15 cellular contexts compared by ENCODE assay signal in the genomic region with DNA sequence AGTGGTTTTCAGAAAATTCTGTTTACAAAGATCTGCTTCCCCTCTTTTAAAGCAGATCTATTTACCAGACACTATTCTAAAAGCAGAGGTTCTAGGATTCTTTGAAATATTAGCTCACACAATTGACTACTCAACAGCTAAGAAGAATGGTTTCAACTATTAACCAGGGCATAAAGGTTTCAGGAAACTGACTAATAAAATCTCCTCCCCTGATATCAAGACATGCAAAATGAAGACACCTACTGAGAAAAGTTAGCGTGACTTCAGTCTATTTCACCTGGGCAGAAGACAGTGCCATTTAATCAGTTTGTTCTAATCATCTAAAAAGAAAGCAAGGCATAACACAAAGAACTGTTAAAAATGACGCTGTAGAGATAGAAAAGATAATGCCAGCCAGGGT. TPM values are rescaled to one million over a fixed set of nuclear protein-coding genes. Genes with fewer than 3 reads are reported as not detected.
A peak's percentile ranks its signal among the peaks of the same experiment; 100 is the strongest.
DNase-seq lines count a peak whose midpoint lies in the region; ATAC-seq, FAIRE-seq and TF ChIP-seq lines count a peak whose summit lies in the region.
"Had no signal": no experiment of that assay in that cellular context is flagged by ENCODE, and none has a peak within 500 bp of the region (broad histone marks: within the 10 kb centered on the region; RNA-seq: fewer than 3 reads in every experiment).

No MANE protein-coding gene starts in this region.

- no peaks in the 10 kb centered on the region for H3K9me2 ChIP-seq in Karpas-422 (replicated peaks; ENCODE audit: insufficient read depth, low read length)

- H4K20me1 ChIP-seq in Karpas-422 (ENCODE audit: insufficient read depth, low read depth, low read length) (no peaks in the 10 kb centered on the region), GM12878 (ENCODE audit: control insufficient read depth, insufficient read depth) (no peaks in the 10 kb centered on the region)

- H2AFZ ChIP-seq in Karpas-422 (ENCODE audit: low read length) = no peak overlapping the region
- no peak overlapping the region for H2AFZ ChIP-seq in GM12878 (ENCODE audit: control insufficient read depth, low read depth, low read length)

- intact Hi-C loops in CD4-positive, alpha-beta T cell (cut with DNase I, micrococcal nuclease) = loop anchor here in 1 of 2 experiments (10.0 kb wide), 1 partner anchor 252 kb away; no protein-coding TSS in a partner anchor
- intact Hi-C loops in GM12878 (cut with micrococcal nuclease; ENCODE audit: unreplicated experiment) = no loop called here

- POLR2A ChIA-PET in CD4-positive, alpha-beta T cell (lab: Charles Lee) = interaction anchor here (0.7 to 9.3 kb wide), 11 partner anchors 8 to 654 kb away, joined by 3 to 104 read pairs (median 4); partner anchors contain the start of gene DAD1
- POLR2A ChIA-PET in GM12878 (lab: Charles Lee) = interaction anchor here (0.6 to 5.3 kb wide), 14 partner anchors 8 to 653 kb away, joined by 3 to 74 read pairs (median 4); no protein-coding TSS in a partner anchor

- CTCF ChIA-PET in CD4-positive, alpha-beta T cell (lab: Charles Lee) = interaction anchor here (0.5 to 10.2 kb wide), 5 partner anchors 11 to 703 kb away, joined by 3 to 211 read pairs (median 3); no protein-coding TSS in a partner anchor
- CTCF ChIA-PET in GM12878 (lab: Yijun Ruan, JAX) = interaction anchor here (0.8 to 12.5 kb wide), 17 partner anchors 7 to 285 kb away, joined by 3 to 236 read pairs (median 5); no protein-coding TSS in a partner anchor

- H3K36me3 ChIP-seq in Karpas-422 (ENCODE audit: insufficient read depth, low read length) (peaks cover 35% of the 10 kb centered on the region), GM12878 (ENCODE audit: control insufficient read depth in 2 of 2, insufficient read depth in 2 of 2, low read length in 1 of 2) (peaks cover 0 to 3% of the 10 kb centered on the region in 2 experiments; a peak in 1 of 4 replicates)

- SMC1A ChIA-PET in GM12878 (lab: Charles Lee; ENCODE audit: uncharacterized antibody, unreplicated experiment) = interaction anchor here (0.7 to 6.2 kb wide), 19 partner anchors 7 to 247 kb away, joined by 3 to 134 read pairs (median 5); no protein-coding TSS in a partner anchor

- H3K27ac ChIP-seq in CD4-positive, alpha-beta T cell (ENCODE audit: low read depth, low read length) = peak overlapping the region; percentile 92
- 0 out of 2 replicates have a peak overlapping the region, but pooled peaks have one; percentile 4 for H3K27ac ChIP-seq in Karpas-422 (ENCODE audit: low read length)
- peak overlapping the region; percentile 97 for H3K27ac ChIP-seq in GM12878 (ENCODE audit: control insufficient read depth, insufficient read depth)
- H3K27ac ChIP-seq: esophagus muscularis mucosa had no signal

- H3K4me2 ChIP-seq in Karpas-422 (ENCODE audit: low read depth, low read length, poor library complexity, severe bottlenecking) = no peak overlapping the region
- peak overlapping the region; percentile 61 for H3K4me2 ChIP-seq in GM12878 (ENCODE audit: control insufficient read depth, insufficient read depth)

- H3K4me1 ChIP-seq in Karpas-422 (ENCODE audit: low read length) (peaks cover 20% of the 10 kb centered on the region), GM12878 (ENCODE audit: control insufficient read depth, insufficient read depth, low read length) (peaks cover 78% of the 10 kb centered on the region)
- H3K4me1 ChIP-seq: BE2C had no signal

- no peak for FAIRE-seq in GM12878 (lab: Jason Lieb, UNC)

- H3K9me3 Mint-ChIP-seq in CD4-positive, alpha-beta T cell = no peaks in the 10 kb centered on the region
- no peaks in the 10 kb centered on the region for H3K9me3 Mint-ChIP-seq in nephron progenitor cell

- TF ChIP-seq RAD21 in GM12878 (IDR thresholded peaks at IDR 0.05; ENCODE audit: insufficient read depth, low read depth, low read length) = no peak

- H3K27ac Mint-ChIP-seq in CD4-positive, alpha-beta T cell = peak overlapping the region; percentile 97
- peak overlapping the region; percentile 51 for H3K27ac Mint-ChIP-seq in nephron progenitor cell

- peaks cover 86% of the 10 kb centered on the region for H3K4me1 Mint-ChIP-seq in CD4-positive, alpha-beta T cell (ENCODE audit: low read depth)
- H3K4me1 Mint-ChIP-seq in nephron progenitor cell = peaks cover 26% of the 10 kb centered on the region

- H3K27me3 ChIP-seq in CD4-positive, alpha-beta T cell (ENCODE audit: control insufficient read depth, insufficient read depth, low read length) = no peaks in the 10 kb centered on the region
- H3K27me3 ChIP-seq in Karpas-422 (ENCODE audit: low read length) (no peaks in the 10 kb centered on the region), GM12878 (replicated peaks in 1 of 2; ENCODE audit: control insufficient read depth in 2 of 2, insufficient read depth in 2 of 2, low read length in 1 of 2) (no peaks in the 10 kb centered on the region)
- H3K27me3 ChIP-seq: BE2C, esophagus muscularis mucosa had no signal

- H3K79me2 ChIP-seq in Karpas-422 (ENCODE audit: low read length) (peaks cover 25% of the 10 kb centered on the region), GM12878 (ENCODE audit: control insufficient read depth, insufficient read depth, low read length) (peaks cover 35% of the 10 kb centered on the region)

- RAD21 ChIA-PET in GM12878 (lab: Charles Lee; ENCODE audit: unreplicated experiment) = interaction anchor here (0.6 to 11.3 kb wide), 22 partner anchors 9 to 404 kb away, joined by 3 to 190 read pairs (median 4); partner anchors contain the start of gene LRP10

- in situ Hi-C loops in GM12878 (cut with MboI) = loop anchor here (5.0 kb wide), 2 partner anchors 175 to 250 kb away; no protein-coding TSS in a partner anchor

- no peaks in the 10 kb centered on the region for H3K27me3 Mint-ChIP-seq in CD4-positive, alpha-beta T cell
- no peaks in the 10 kb centered on the region for H3K27me3 Mint-ChIP-seq in nephron progenitor cell (ENCODE audit: low read depth, poor library complexity)

- TF ChIP-seq CTCF in CD4-positive, alpha-beta T cell (IDR thresholded peaks at IDR 0.05) = no peak
- TF ChIP-seq CTCF in GM12878 (IDR thresholded peaks at IDR 0.05 in 2 of 3, conservative IDR thresholded peaks at IDR 0.05 in 1 of 3; ENCODE audit: control insufficient read depth in 2 of 3, extremely low read depth in 1 of 3, insufficient read depth in 1 of 3, low read depth in 3 of 3, low read length in 3 of 3) = no peak
- no peak for TF ChIP-seq CTCF in nephron progenitor cell (IDR thresholded peaks at IDR 0.05)

- no peaks in the 10 kb centered on the region for H3K9me3 ChIP-seq in CD4-positive, alpha-beta T cell (ENCODE audit: control insufficient read depth, low read length)
- H3K9me3 ChIP-seq in Karpas-422 (ENCODE audit: low read length) (no peaks in the 10 kb centered on the region), GM12878 (replicated peaks; ENCODE audit: control insufficient read depth, insufficient read depth, low read length) (no peaks in the 10 kb centered on the region)
- H3K9me3 ChIP-seq: BE2C, esophagus muscularis mucosa had no signal

- peaks cover 35% of the 10 kb centered on the region for H3K36me3 Mint-ChIP-seq in CD4-positive, alpha-beta T cell (ENCODE audit: low read depth)
- H3K36me3 Mint-ChIP-seq in nephron progenitor cell (ENCODE audit: low read depth) = peaks cover 35% of the 10 kb centered on the region

- H3K4me3 ChIP-seq in Karpas-422 (ENCODE audit: low read length) = no peak overlapping the region
- H3K4me3 ChIP-seq in GM12878 = peak overlapping the region; percentile 4; the same call in 1 of the 2 replicates
- H3K4me3 ChIP-seq: esophagus muscularis mucosa had no signal

- no peak for ATAC-seq in CD4-positive, alpha-beta T cell (ENCODE audit: poor library complexity)
- ATAC-seq in GM12878 = peak; percentile 5
- ATAC-seq in HG03159 (IDR thresholded peaks at IDR 0.05; ENCODE audit: unreplicated experiment) = no peak

- TF ChIP-seq EP300 in GM12878 (IDR thresholded peaks at IDR 0.05; ENCODE audit: borderline replicate concordance in 1 of 2, control insufficient read depth in 1 of 2, low read depth in 2 of 2, low read length in 2 of 2) = no peak

- no peak overlapping the region for H3K9ac ChIP-seq in Karpas-422 (ENCODE audit: low read length)
- H3K9ac ChIP-seq in GM12878 (ENCODE audit: control insufficient read depth, insufficient read depth, low read length) = peak overlapping the region; percentile 8

- H3K4me3 Mint-ChIP-seq in CD4-positive, alpha-beta T cell = peak overlapping the region; percentile 73
- no peak overlapping the region for H3K4me3 Mint-ChIP-seq in nephron progenitor cell

- 0% methylated on average over 2 of the region's 2 CpGs for WGBS in GM12878 (ENCODE audit: insufficient coverage, insufficient replicate concordance, low lambda C conversion rate, missing lambda C conversion rate)

- BruUV-seq in GM12878 (replicated peaks; lab: Mats Ljungman, UMichigan) = no TSS peak

- DNase-seq in CD4-positive, alpha-beta T cell = no peak
- no peak for DNase-seq in Karpas-422
- DNase-seq in GM12878 (ENCODE audit: low read depth, low spot score) = no peak
- DNase-seq in nephron progenitor cell = no peak
- DNase-seq in NCI-H146 treated with DMSO at 0.1 percent for 48 hours (lab: John Stamatoyannopoulos, UW; ENCODE audit: unreplicated experiment) = no peak
- DNase-seq in NCI-H2107 treated with DMSO at 0.1 percent for 48 hours (lab: John Stamatoyannopoulos, UW; ENCODE audit: unreplicated experiment) = no peak
- DNase-seq in DMS53 treated with DMSO at 0.1 percent for 48 hours (lab: John Stamatoyannopoulos, UW; ENCODE audit: unreplicated experiment) = no peak
- DNase-seq: activated effector memory CD4-positive, alpha-beta T cell treated with Interleukin-2 at 50 U/mL for 16 hours; BE2C; central memory CD4-positive, alpha-beta T cell; hippocampal formation; posterior cingulate gyrus; stimulated activated naive CD4-positive, alpha-beta T cell treated with Interleukin-2 at 50 U/mL for 16 hours had no signal

- no peak for TF ChIP-seq POLR2A in GM12878 (IDR thresholded peaks at IDR 0.05; ENCODE audit: low read depth, low read length)

RNA-seq across cellular contexts. Expression of gene DAD1, which starts 22.2 kb away (rescaled TPM):
- total RNA-seq in CD4-positive, alpha-beta T cell = 10 to 100 TPM; 41.8 to 44.1 TPM
- total RNA-seq in Karpas-422 (2014; rRNA removed; shearing (Covaris generic); ENCODE audit: low replicate concordance) = 163 and 459 TPM in 2 replicates
- total RNA-seq in GM12878 (2013; cell fraction: nucleolus; rRNA removed) = 77.8 and 78.3 TPM in 2 replicates
- 248 and 269 TPM in 2 replicates for total RNA-seq in GM12878 (2014; rRNA removed)
- total RNA-seq in GM12878 (2014; rRNA removed; fragmentation: Illumina TruSeq; extraction: Trizol) = 210 and 218 TPM in 2 replicates
- total RNA-seq in GM12878 (2021) = 161 and 169 TPM in 2 replicates
- polyA plus RNA-seq in GM12878 (2011; ENCODE audit: low read depth) = 154 TPM
- polyA plus RNA-seq in GM12878 (2011; rRNA removed) = 302 and 306 TPM in 2 replicates
- 434 and 580 TPM in 2 replicates for polyA plus RNA-seq in GM12878 (2011; cell fraction: cytosol; rRNA removed)
- 112 and 139 TPM in 2 replicates for polyA plus RNA-seq in GM12878 (2011; cell fraction: nucleus; rRNA removed)
- polyA plus RNA-seq in GM12878 (2012) = 237 and 253 TPM in 2 replicates
- polyA plus RNA-seq in GM12878 (2014; fragmentation: Illumina TruSeq; extraction: Trizol) = 306 and 315 TPM in 2 replicates
- polyA plus RNA-seq in GM12878 (2014; fragmentation: Nextera tagmentation; extraction: Ambion mirVana) = 100 to 1,000 TPM; 711 to 920 TPM
- 294 and 324 TPM in 2 replicates for polyA plus RNA-seq in GM12878 (2014; rRNA removed)
- 100 to 1,000 TPM; 604 to 609 TPM for polyA plus RNA-seq in GM12878 (2016; fragmentation: Nextera tagmentation; extraction: Ambion mirVana)
- 104 and 162 TPM in 2 replicates for polyA minus RNA-seq in GM12878 (2011; rRNA and poly(A)+ RNA removed)
- polyA minus RNA-seq in GM12878 (2011; cell fraction: cytosol; rRNA and poly(A)+ RNA removed) = 33.4 and 47.1 TPM in 2 replicates
- 42.2 and 59.7 TPM in 2 replicates for polyA minus RNA-seq in GM12878 (2011; cell fraction: nucleus; rRNA and poly(A)+ RNA removed)

RNA-seq across cellular contexts. Expression of gene ABHD4, which starts 31.3 kb away (rescaled TPM):
- total RNA-seq in CD4-positive, alpha-beta T cell = 1 to 10 TPM; 7.1 to 8.9 TPM
- 3.8 and 6.1 TPM in 2 replicates for total RNA-seq in Karpas-422 (2014; rRNA removed; shearing (Covaris generic); ENCODE audit: low replicate concordance)
- 21.4 and 23.0 TPM in 2 replicates for total RNA-seq in GM12878 (2013; cell fraction: nucleolus; rRNA removed)
- 4.7 and 5.6 TPM in 2 replicates for total RNA-seq in GM12878 (2014; rRNA removed)
- total RNA-seq in GM12878 (2014; rRNA removed; fragmentation: Illumina TruSeq; extraction: Trizol) = 4.7 and 5.4 TPM in 2 replicates
- total RNA-seq in GM12878 (2021) = 10.2 and 15.1 TPM in 2 replicates
- 10.5 TPM for polyA plus RNA-seq in GM12878 (2011; ENCODE audit: low read depth)
- polyA plus RNA-seq in GM12878 (2011; rRNA removed) = 17.4 and 28.7 TPM in 2 replicates
- 33.7 and 34.0 TPM in 2 replicates for polyA plus RNA-seq in GM12878 (2011; cell fraction: cytosol; rRNA removed)
- polyA plus RNA-seq in GM12878 (2011; cell fraction: nucleus; rRNA removed) = 19.1 and 31.7 TPM in 2 replicates
- polyA plus RNA-seq in GM12878 (2012) = 10.8 and 15.4 TPM in 2 replicates
- 10.6 and 12.9 TPM in 2 replicates for polyA plus RNA-seq in GM12878 (2014; fragmentation: Illumina TruSeq; extraction: Trizol)
- 1 to 10 TPM; 7.7 to 7.9 TPM for polyA plus RNA-seq in GM12878 (2014; fragmentation: Nextera tagmentation; extraction: Ambion mirVana)
- 10.5 and 11.5 TPM in 2 replicates for polyA plus RNA-seq in GM12878 (2014; rRNA removed)
- 10 to 100 TPM; 12.6 to 14.3 TPM for polyA plus RNA-seq in GM12878 (2016; fragmentation: Nextera tagmentation; extraction: Ambion mirVana)
- polyA minus RNA-seq in GM12878 (2011; rRNA and poly(A)+ RNA removed) = 25.3 and 34.6 TPM in 2 replicates
- polyA minus RNA-seq in GM12878 (2011; cell fraction: cytosol; rRNA and poly(A)+ RNA removed) = 6.5 and 7.5 TPM in 2 replicates
- polyA minus RNA-seq in GM12878 (2011; cell fraction: nucleus; rRNA and poly(A)+ RNA removed) = 11.6 and 12.0 TPM in 2 replicates

Comparison
In these comparisons a context has a peak if more than half of its experiments do, and no peak if none do; other contexts are left out.
1. H3K27ac ChIP-seq: peak in every context shown above with its lines; median percentile 97 in GM12878; 92 in CD4-positive, alpha-beta T cell; 4 in Karpas-422.